In the genomic region with DNA sequence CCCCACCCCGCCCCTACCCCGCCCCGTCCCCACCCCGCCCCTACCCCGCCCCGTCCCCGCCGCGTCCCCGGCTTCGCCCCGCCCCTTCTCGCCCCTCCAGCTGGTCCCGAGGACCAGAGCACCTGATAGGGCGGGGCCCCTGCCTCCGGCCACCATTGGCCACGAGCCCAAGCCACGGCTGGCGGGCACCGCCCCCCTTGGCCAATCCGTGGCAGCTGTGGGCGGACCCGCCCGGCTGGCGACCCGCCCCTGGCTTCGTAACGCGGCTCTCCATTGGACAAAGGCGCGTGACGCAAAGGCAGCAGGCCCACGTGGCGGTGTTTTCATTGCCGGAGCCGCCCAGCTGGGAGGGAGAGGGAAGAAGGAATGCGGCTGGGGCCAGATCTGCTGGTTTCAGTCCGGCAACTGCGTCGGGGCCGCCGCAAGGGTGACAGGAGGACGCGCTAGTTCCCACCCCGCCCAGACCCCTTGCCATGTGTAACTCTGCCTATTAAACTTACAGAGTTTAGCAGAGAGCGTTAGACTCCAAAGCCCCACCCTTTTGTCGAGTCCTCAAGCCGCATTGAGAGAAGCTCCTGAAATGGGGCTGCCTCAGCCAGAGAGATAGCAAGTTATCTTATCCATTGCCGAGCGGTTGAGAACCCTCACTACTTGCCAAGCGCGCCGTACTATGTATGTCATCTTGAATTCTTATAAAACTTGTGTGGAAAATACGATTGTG, we compare ENCODE assay signal across 1 cellular context.
TF ChIP-seq lines count a peak whose summit lies in the region.

No MANE protein-coding gene starts in this region.

TF ChIP-seq in HepG2, 621 proteins besides CTCF, POLR2A, EP300 and RAD21 (continued from another document and continues in another):
- TF ChIP-seq CEBPZ (IDR thresholded peaks at IDR 0.05; ENCODE audit: low read length) (no peak), NFRKB (IDR thresholded peaks at IDR 0.05) (no peak), GTF3A (CRISPR knock-in tag; conservative IDR thresholded peaks at IDR 0.05) (no peak), CBFB (CRISPR knock-in tag; IDR thresholded peaks at IDR 0.05) (peak; percentile 64), ZMAT3 (CRISPR knock-in tag; conservative IDR thresholded peaks at IDR 0.05) (0 out of 2 replicates have a peak, but pooled peaks have one; percentile 20), NFKBIZ (CRISPR knock-in tag; IDR thresholded peaks at IDR 0.05) (0 out of 2 replicates have a peak, but pooled peaks have one; percentile 36), POLR2AphosphoS5 (IDR thresholded peaks at IDR 0.05; ENCODE audit: low read depth, low read length) (peak; percentile 56; the same call in 1 of the 2 replicates), GATA4 (IDR thresholded peaks at IDR 0.05; ENCODE audit: borderline replicate concordance, low read depth) (no peak), REL (CRISPR knock-in tag; conservative IDR thresholded peaks at IDR 0.05) (peak; percentile 71; the same call in 1 of the 2 replicates), SMAD3 (CRISPR knock-in tag; IDR thresholded peaks at IDR 0.05) (peak; percentile 69; the same call in 1 of the 2 replicates), JUN (CRISPR knock-in tag; IDR thresholded peaks at IDR 0.05) (no peak), TOPORS (CRISPR knock-in tag; IDR thresholded peaks at IDR 0.05) (peak; percentile 74; the same call in 1 of the 2 replicates), ZBTB44 (CRISPR knock-in tag; IDR thresholded peaks at IDR 0.05) (peak; percentile 90), ZNF556 (CRISPR knock-in tag; IDR thresholded peaks at IDR 0.05; ENCODE audit: borderline replicate concordance) (no peak; the same call in 1 of the 2 replicates), ZNF713 (CRISPR knock-in tag; IDR thresholded peaks at IDR 0.05) (0 out of 2 replicates have a peak, but pooled peaks have one; percentile 73), USF2 (IDR thresholded peaks at IDR 0.05; ENCODE audit: low read depth, low read length) (peak; percentile 84), USF2 (CRISPR knock-in tag; IDR thresholded peaks at IDR 0.05; ENCODE audit: borderline replicate concordance) (peak; percentile 90; the same call in 1 of the 2 replicates), MED1 (CRISPR knock-in tag; IDR thresholded peaks at IDR 0.05) (peak; percentile 69; the same call in 1 of the 2 replicates), ZNF747 (CRISPR knock-in tag; IDR thresholded peaks at IDR 0.05; ENCODE audit: borderline replicate concordance) (peak; percentile 72; the same call in 1 of the 2 replicates), AHR (CRISPR knock-in tag; IDR thresholded peaks at IDR 0.05) (0 out of 2 replicates have a peak, but pooled peaks have one; percentile 20), SALL1 (CRISPR knock-in tag; IDR thresholded peaks at IDR 0.05) (peak; percentile 91), ZNF230 (CRISPR knock-in tag; IDR thresholded peaks at IDR 0.05) (0 out of 2 replicates have a peak, but pooled peaks have one; percentile 35), ZNF749 (CRISPR knock-in tag; IDR thresholded peaks at IDR 0.05; ENCODE audit: borderline replicate concordance) (no peak), MED8 (CRISPR knock-in tag; IDR thresholded peaks at IDR 0.05; ENCODE audit: insufficient replicate concordance) (no peak), ZNF839 (CRISPR knock-in tag; IDR thresholded peaks at IDR 0.05; ENCODE audit: borderline replicate concordance) (no peak), IKZF4 (CRISPR knock-in tag; IDR thresholded peaks at IDR 0.05; ENCODE audit: borderline replicate concordance, low read depth, not compliant biosample characterization) (no peak), GZF1 (CRISPR knock-in tag; IDR thresholded peaks at IDR 0.05) (peak; percentile 3; the same call in 1 of the 2 replicates), KDM2A (CRISPR knock-in tag; IDR thresholded peaks at IDR 0.05; ENCODE audit: borderline replicate concordance, low read depth) (peak; percentile 84), MTF1 (CRISPR knock-in tag; IDR thresholded peaks at IDR 0.05) (no peak), ZNF335 (CRISPR knock-in tag; IDR thresholded peaks at IDR 0.05) (peak; percentile 79; the same call in 1 of the 2 replicates), NR0B2 (CRISPR knock-in tag; IDR thresholded peaks at IDR 0.05) (peak; percentile 92), SNAPC2 (CRISPR knock-in tag; IDR thresholded peaks at IDR 0.05) (peak; percentile 81), TBX2 (CRISPR knock-in tag; IDR thresholded peaks at IDR 0.05; ENCODE audit: borderline replicate concordance) (peak; percentile 93), SP2 (CRISPR knock-in tag; IDR thresholded peaks at IDR 0.05) (peak; percentile 93)
- TF ChIP-seq, protein P1, sequence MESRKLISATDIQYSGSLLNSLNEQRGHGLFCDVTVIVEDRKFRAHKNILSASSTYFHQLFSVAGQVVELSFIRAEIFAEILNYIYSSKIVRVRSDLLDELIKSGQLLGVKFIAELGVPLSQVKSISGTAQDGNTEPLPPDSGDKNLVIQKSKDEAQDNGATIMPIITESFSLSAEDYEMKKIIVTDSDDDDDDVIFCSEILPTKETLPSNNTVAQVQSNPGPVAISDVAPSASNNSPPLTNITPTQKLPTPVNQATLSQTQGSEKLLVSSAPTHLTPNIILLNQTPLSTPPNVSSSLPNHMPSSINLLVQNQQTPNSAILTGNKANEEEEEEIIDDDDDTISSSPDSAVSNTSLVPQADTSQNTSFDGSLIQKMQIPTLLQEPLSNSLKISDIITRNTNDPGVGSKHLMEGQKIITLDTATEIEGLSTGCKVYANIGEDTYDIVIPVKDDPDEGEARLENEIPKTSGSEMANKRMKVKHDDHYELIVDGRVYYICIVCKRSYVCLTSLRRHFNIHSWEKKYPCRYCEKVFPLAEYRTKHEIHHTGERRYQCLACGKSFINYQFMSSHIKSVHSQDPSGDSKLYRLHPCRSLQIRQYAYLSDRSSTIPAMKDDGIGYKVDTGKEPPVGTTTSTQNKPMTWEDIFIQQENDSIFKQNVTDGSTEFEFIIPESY (CRISPR knock-in tag; IDR thresholded peaks at IDR 0.05): 0 out of 2 replicates have a peak, but pooled peaks have one; percentile 11
- TF ChIP-seq, protein P2, sequence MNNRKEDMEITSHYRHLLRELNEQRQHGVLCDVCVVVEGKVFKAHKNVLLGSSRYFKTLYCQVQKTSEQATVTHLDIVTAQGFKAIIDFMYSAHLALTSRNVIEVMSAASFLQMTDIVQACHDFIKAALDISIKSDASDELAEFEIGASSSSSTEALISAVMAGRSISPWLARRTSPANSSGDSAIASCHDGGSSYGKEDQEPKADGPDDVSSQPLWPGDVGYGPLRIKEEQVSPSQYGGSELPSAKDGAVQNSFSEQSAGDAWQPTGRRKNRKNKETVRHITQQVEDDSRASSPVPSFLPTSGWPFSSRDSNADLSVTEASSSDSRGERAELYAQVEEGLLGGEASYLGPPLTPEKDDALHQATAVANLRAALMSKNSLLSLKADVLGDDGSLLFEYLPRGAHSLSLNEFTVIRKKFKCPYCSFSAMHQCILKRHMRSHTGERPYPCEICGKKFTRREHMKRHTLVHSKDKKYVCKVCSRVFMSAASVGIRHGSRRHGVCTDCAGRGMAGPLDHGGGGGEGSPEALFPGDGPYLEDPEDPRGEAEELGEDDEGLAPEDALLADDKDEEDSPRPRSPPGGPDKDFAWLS (CRISPR knock-in tag; IDR thresholded peaks at IDR 0.05; ENCODE audit: borderline replicate concordance): no peak
- TF ChIP-seq, protein P3, sequence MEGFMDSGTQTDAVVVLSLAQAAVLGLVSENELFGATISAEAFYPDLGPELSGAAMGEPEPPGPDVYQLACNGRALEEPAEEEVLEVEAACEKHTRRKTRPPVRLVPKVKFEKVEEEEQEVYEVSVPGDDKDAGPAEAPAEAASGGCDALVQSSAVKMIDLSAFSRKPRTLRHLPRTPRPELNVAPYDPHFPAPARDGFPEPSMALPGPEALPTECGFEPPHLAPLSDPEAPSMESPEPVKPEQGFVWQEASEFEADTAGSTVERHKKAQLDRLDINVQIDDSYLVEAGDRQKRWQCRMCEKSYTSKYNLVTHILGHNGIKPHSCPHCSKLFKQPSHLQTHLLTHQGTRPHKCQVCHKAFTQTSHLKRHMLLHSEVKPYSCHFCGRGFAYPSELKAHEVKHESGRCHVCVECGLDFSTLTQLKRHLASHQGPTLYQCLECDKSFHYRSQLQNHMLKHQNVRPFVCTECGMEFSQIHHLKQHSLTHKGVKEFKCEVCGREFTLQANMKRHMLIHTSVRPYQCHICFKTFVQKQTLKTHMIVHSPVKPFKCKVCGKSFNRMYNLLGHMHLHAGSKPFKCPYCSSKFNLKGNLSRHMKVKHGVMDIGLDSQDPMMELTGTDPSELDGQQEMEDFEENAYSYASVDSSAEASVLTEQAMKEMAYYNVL (CRISPR knock-in tag; IDR thresholded peaks at IDR 0.05; ENCODE audit: borderline replicate concordance): peak; percentile 66
- TF ChIP-seq, protein P4, sequence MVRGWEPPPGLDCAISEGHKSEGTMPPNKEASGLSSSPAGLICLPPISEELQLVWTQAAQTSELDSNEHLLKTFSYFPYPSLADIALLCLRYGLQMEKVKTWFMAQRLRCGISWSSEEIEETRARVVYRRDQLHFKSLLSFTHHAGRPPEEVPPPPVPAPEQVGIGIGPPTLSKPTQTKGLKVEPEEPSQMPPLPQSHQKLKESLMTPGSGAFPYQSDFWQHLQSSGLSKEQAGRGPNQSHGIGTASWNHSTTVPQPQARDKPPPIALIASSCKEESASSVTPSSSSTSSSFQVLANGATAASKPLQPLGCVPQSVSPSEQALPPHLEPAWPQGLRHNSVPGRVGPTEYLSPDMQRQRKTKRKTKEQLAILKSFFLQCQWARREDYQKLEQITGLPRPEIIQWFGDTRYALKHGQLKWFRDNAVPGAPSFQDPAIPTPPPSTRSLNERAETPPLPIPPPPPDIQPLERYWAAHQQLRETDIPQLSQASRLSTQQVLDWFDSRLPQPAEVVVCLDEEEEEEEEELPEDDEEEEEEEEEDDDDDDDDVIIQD (CRISPR knock-in tag; IDR thresholded peaks at IDR 0.05; ENCODE audit: low read depth): peak; percentile 82
- TF ChIP-seq, protein P5, sequence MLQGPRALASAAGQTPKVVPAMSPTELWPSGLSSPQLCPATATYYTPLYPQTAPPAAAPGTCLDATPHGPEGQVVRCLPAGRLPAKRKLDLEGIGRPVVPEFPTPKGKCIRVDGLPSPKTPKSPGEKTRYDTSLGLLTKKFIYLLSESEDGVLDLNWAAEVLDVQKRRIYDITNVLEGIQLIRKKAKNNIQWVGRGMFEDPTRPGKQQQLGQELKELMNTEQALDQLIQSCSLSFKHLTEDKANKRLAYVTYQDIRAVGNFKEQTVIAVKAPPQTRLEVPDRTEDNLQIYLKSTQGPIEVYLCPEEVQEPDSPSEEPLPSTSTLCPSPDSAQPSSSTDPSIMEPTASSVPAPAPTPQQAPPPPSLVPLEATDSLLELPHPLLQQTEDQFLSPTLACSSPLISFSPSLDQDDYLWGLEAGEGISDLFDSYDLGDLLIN (CRISPR knock-in tag; IDR thresholded peaks at IDR 0.05; ENCODE audit: borderline replicate concordance): no peak; the same call in 1 of the 2 replicates
- TF ChIP-seq, protein P6, sequence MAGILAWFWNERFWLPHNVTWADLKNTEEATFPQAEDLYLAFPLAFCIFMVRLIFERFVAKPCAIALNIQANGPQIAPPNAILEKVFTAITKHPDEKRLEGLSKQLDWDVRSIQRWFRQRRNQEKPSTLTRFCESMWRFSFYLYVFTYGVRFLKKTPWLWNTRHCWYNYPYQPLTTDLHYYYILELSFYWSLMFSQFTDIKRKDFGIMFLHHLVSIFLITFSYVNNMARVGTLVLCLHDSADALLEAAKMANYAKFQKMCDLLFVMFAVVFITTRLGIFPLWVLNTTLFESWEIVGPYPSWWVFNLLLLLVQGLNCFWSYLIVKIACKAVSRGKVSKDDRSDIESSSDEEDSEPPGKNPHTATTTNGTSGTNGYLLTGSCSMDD (CRISPR knock-in tag; IDR thresholded peaks at IDR 0.05): no peak
